Comparison of ENCODE assay signal across 9 cellular contexts in the genomic region with DNA sequence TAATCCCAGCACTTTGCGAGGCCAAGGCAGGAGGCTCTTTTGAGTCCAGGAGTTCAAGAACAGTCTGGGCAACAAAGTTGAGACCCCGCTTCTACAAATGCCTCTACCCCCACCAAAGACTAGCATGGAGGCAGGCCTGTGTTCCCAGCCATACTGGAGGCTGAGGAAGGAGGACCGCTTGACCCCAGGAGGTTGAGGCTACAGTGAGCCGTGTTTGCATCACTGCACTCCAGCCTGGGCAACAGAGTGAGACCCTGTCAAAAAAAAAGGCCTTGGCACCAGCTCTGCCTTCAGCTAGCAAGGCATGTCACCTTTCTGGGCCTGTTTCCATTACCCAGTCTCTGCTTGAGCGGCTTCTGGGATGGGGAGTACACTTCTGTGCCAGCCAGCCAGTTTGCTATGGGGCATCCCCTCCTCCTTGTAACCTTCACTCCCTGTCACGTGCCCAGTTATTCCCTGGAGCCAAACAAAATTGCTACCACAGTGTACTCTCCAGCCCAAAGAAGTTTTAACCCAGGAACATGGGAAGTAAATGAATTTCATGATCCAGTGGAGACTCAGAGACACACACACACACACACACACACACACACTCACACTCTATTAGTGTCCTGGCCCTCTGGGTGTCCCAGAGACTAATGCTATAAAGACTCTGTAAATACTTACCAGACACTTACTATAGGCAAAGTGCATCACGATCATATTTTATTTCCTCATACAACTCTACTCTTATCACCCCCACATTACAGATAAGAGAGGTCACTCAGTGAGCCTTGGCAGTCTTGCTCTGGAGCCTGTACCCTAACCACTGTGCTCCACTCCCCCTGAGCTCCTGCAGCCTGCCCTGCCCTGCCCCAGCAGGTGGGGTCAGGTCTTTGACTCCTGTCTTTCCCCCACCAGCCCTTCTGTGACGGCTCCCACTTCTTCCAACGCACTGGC. TPM values are rescaled to one million over a fixed set of nuclear protein-coding genes. Genes with fewer than 3 reads are reported as not detected.
A peak's percentile ranks its signal among the peaks of the same experiment; 100 is the strongest.
DNase-seq lines count a peak whose midpoint lies in the region; ATAC-seq and TF ChIP-seq lines count a peak whose summit lies in the region.
"Had no signal": no experiment of that assay in that cellular context is flagged by ENCODE, and none has a peak within 500 bp of the region (broad histone marks: within the 10 kb centered on the region; RNA-seq: fewer than 3 reads in every experiment).

No MANE protein-coding gene starts in this region.

- no peak for DNase-seq in activated CD4-positive, alpha-beta T cell treated with anti-CD3 and anti-CD28 coated beads for 36 hours
- no peak for DNase-seq in activated CD4-positive, alpha-beta T cell treated with anti-CD3 and anti-CD28 coated beads, Interleukin-2, amount 50 U/mL, for 4 hours
- DNase-seq in activated T-helper 2 cell treated with anti-CD3 and anti-CD28 coated beads, Interferon-gamma antibody, Interleukin-2, Interleukin-4, amounts not matched to agents 10 μg/mL and 5 μg/mL and 100 μg/mL, durations not matched to agents 14 hours and 24 hours and 36 hours (ENCODE audit: low spot score) = no peak
- DNase-seq in kidney tubule cell (ENCODE audit: low spot score) (peak; percentile 25), suprapubic skin (ENCODE audit: low spot score in 2 of 2) (no peak), amniotic stem cell (lab: John Stamatoyannopoulos, UW) (no peak), NCI-H146 (lab: John Stamatoyannopoulos, UW) (no peak), dermis blood vessel endothelial cell (no peak)
- DNase-seq: RPMI8226 had no signal

- no peak overlapping the region for H3K4me3 ChIP-seq in suprapubic skin

- no peak for TF ChIP-seq CTCF in suprapubic skin (IDR thresholded peaks at IDR 0.05)

- H3K36me3 ChIP-seq in suprapubic skin = peaks cover 28% of the 10 kb centered on the region

- no peak for TF ChIP-seq POLR2A in suprapubic skin (IDR thresholded peaks at IDR 0.05)

- peaks cover 64% of the 10 kb centered on the region for H3K4me1 Mint-ChIP-seq in activated CD4-positive, alpha-beta T cell treated with anti-CD3 and anti-CD28 coated beads for 36 hours
- H3K4me1 Mint-ChIP-seq in activated T-helper 2 cell treated with anti-CD3 and anti-CD28 coated beads, Interferon-gamma antibody, Interleukin-2, Interleukin-4, amounts not matched to agents 10 μg/mL and 5 μg/mL and 100 μg/mL, durations not matched to agents 14 hours and 24 hours and 36 hours (ENCODE audit: low read depth) = peaks cover 55% of the 10 kb centered on the region

- H3K27me3 ChIP-seq in suprapubic skin = no peaks in the 10 kb centered on the region

- peak overlapping the region; percentile 15 for H3K27ac ChIP-seq in suprapubic skin

- CTCF ChIA-PET in activated CD4-positive, alpha-beta T cell treated with anti-CD3 and anti-CD28 coated beads for 36 hours (lab: Charles Lee) = interaction anchor here (1.1 to 3.3 kb wide), 5 partner anchors 26 to 65 kb away, joined by 3 to 23 read pairs (median 10); no protein-coding TSS in a partner anchor

- peak overlapping the region; percentile 75 for H3K27ac Mint-ChIP-seq in activated CD4-positive, alpha-beta T cell treated with anti-CD3 and anti-CD28 coated beads for 36 hours
- peak overlapping the region; percentile 64 for H3K27ac Mint-ChIP-seq in activated T-helper 2 cell treated with anti-CD3 and anti-CD28 coated beads, Interferon-gamma antibody, Interleukin-2, Interleukin-4, amounts not matched to agents 10 μg/mL and 5 μg/mL and 100 μg/mL, durations not matched to agents 14 hours and 24 hours and 36 hours

- peaks cover 24% of the 10 kb centered on the region for H3K36me3 Mint-ChIP-seq in activated CD4-positive, alpha-beta T cell treated with anti-CD3 and anti-CD28 coated beads for 36 hours (ENCODE audit: low read depth)
- peaks cover 33% of the 10 kb centered on the region for H3K36me3 Mint-ChIP-seq in activated T-helper 2 cell treated with anti-CD3 and anti-CD28 coated beads, Interferon-gamma antibody, Interleukin-2, Interleukin-4, amounts not matched to agents 10 μg/mL and 5 μg/mL and 100 μg/mL, durations not matched to agents 14 hours and 24 hours and 36 hours (ENCODE audit: low read depth)

- peak overlapping the region; percentile 91 for H3K4me3 Mint-ChIP-seq in activated CD4-positive, alpha-beta T cell treated with anti-CD3 and anti-CD28 coated beads for 36 hours
- peak overlapping the region; percentile 40 for H3K4me3 Mint-ChIP-seq in activated T-helper 2 cell treated with anti-CD3 and anti-CD28 coated beads, Interferon-gamma antibody, Interleukin-2, Interleukin-4, amounts not matched to agents 10 μg/mL and 5 μg/mL and 100 μg/mL, durations not matched to agents 14 hours and 24 hours and 36 hours (ENCODE audit: low read depth)

- intact Hi-C loops in activated CD4-positive, alpha-beta T cell treated with anti-CD3 and anti-CD28 coated beads for 36 hours (cut with DNase I, micrococcal nuclease) = loop anchor here (10.0 kb wide), 2 partner anchors 128 to 308 kb away; a partner anchor contains a TSS
- intact Hi-C loops in activated T-helper 2 cell treated with anti-CD3 and anti-CD28 coated beads, Interferon-gamma antibody, Interleukin-2, Interleukin-4, amounts not matched to agents 10 μg/mL and 5 μg/mL and 100 μg/mL, durations not matched to agents 14 hours and 24 hours and 36 hours (cut with micrococcal nuclease) = no loop called here

- POLR2A ChIA-PET in activated CD4-positive, alpha-beta T cell treated with anti-CD3 and anti-CD28 coated beads for 36 hours (lab: Charles Lee) = no interaction called here

- no peaks in the 10 kb centered on the region for H3K9me3 ChIP-seq in suprapubic skin

- no peak for ATAC-seq in activated CD4-positive, alpha-beta T cell treated with anti-CD3 and anti-CD28 coated beads for 36 hours

- no peak for TF ChIP-seq EP300 in suprapubic skin (IDR thresholded peaks at IDR 0.05)

- no peaks in the 10 kb centered on the region for H3K9me3 Mint-ChIP-seq in activated CD4-positive, alpha-beta T cell treated with anti-CD3 and anti-CD28 coated beads for 36 hours (ENCODE audit: low read depth)
- H3K9me3 Mint-ChIP-seq in activated T-helper 2 cell treated with anti-CD3 and anti-CD28 coated beads, Interferon-gamma antibody, Interleukin-2, Interleukin-4, amounts not matched to agents 10 μg/mL and 5 μg/mL and 100 μg/mL, durations not matched to agents 14 hours and 24 hours and 36 hours = no peaks in the 10 kb centered on the region

- peaks cover 63% of the 10 kb centered on the region for H3K4me1 ChIP-seq in suprapubic skin

- H3K27me3 Mint-ChIP-seq in activated CD4-positive, alpha-beta T cell treated with anti-CD3 and anti-CD28 coated beads for 36 hours = no peaks in the 10 kb centered on the region
- no peaks in the 10 kb centered on the region for H3K27me3 Mint-ChIP-seq in activated T-helper 2 cell treated with anti-CD3 and anti-CD28 coated beads, Interferon-gamma antibody, Interleukin-2, Interleukin-4, amounts not matched to agents 10 μg/mL and 5 μg/mL and 100 μg/mL, durations not matched to agents 14 hours and 24 hours and 36 hours (ENCODE audit: low read depth)

- 69% methylated on average over 7 of the region's 9 CpGs for WGBS in suprapubic skin

RNA-seq across cellular contexts. Expression of a gene that starts 2.5 kb away (rescaled TPM):
- 10 to 100 TPM; 49.4 to 58.6 TPM for total RNA-seq in activated CD4-positive, alpha-beta T cell treated with anti-CD3 and anti-CD28 coated beads for 36 hours
- 32.2 and 37.0 TPM in 2 replicates for total RNA-seq in activated T-helper 2 cell treated with anti-CD3 and anti-CD28 coated beads, Interferon-gamma antibody, Interleukin-2, Interleukin-4, amounts not matched to agents 10 μg/mL and 5 μg/mL and 100 μg/mL, durations not matched to agents 14 hours and 24 hours and 36 hours
- total RNA-seq in suprapubic skin (10 to 100 TPM in 2 of 4 donors, 1 to 10 TPM in 2; 6.8 to 12.7 (median 10.1) TPM), dermis blood vessel endothelial cell (1.7 and 3.4 TPM in 2 replicates)

RNA-seq across cellular contexts. Expression of a gene that starts 15.5 kb away (rescaled TPM):
- 1 to 10 TPM; 1.6 to 1.7 TPM for total RNA-seq in activated CD4-positive, alpha-beta T cell treated with anti-CD3 and anti-CD28 coated beads for 36 hours
- total RNA-seq in activated T-helper 2 cell treated with anti-CD3 and anti-CD28 coated beads, Interferon-gamma antibody, Interleukin-2, Interleukin-4, amounts not matched to agents 10 μg/mL and 5 μg/mL and 100 μg/mL, durations not matched to agents 14 hours and 24 hours and 36 hours = 5.8 and 7.4 TPM in 2 replicates
- 10 to 100 TPM in 1 of 4 donors, 1 to 10 TPM in 3; 5.3 to 15.2 (median 7.0) TPM for total RNA-seq in suprapubic skin
- 2.4 and 7.8 TPM in 2 replicates for total RNA-seq in dermis blood vessel endothelial cell

RNA-seq across cellular contexts. Expression of a gene that starts 19.9 kb away (rescaled TPM):
- total RNA-seq in activated CD4-positive, alpha-beta T cell treated with anti-CD3 and anti-CD28 coated beads for 36 hours = 100 to 1,000 TPM; 337 to 396 TPM
- total RNA-seq in activated T-helper 2 cell treated with anti-CD3 and anti-CD28 coated beads, Interferon-gamma antibody, Interleukin-2, Interleukin-4, amounts not matched to agents 10 μg/mL and 5 μg/mL and 100 μg/mL, durations not matched to agents 14 hours and 24 hours and 36 hours = 337 and 342 TPM in 2 replicates
- total RNA-seq in suprapubic skin (100 to 1,000 TPM; 106 to 186 (median 162) TPM), dermis blood vessel endothelial cell (188 and 348 TPM in 2 replicates)

RNA-seq across cellular contexts. Expression of a gene that starts 27.6 kb away (rescaled TPM):
- total RNA-seq in activated CD4-positive, alpha-beta T cell treated with anti-CD3 and anti-CD28 coated beads for 36 hours = 100 to 1,000 TPM; 168 to 174 TPM
- 211 and 213 TPM in 2 replicates for total RNA-seq in activated T-helper 2 cell treated with anti-CD3 and anti-CD28 coated beads, Interferon-gamma antibody, Interleukin-2, Interleukin-4, amounts not matched to agents 10 μg/mL and 5 μg/mL and 100 μg/mL, durations not matched to agents 14 hours and 24 hours and 36 hours
- total RNA-seq in suprapubic skin (100 to 1,000 TPM in 1 of 4 donors, 10 to 100 TPM in 3; 62.7 to 136 (median 79.0) TPM), dermis blood vessel endothelial cell (23.9 and 25.9 TPM in 2 replicates)

RNA-seq across cellular contexts. Expression of a gene that starts 57.9 kb away (rescaled TPM):
- 10 to 100 TPM; 31.8 to 37.3 TPM for total RNA-seq in activated CD4-positive, alpha-beta T cell treated with anti-CD3 and anti-CD28 coated beads for 36 hours
- 34.9 TPM in 2 replicates for total RNA-seq in activated T-helper 2 cell treated with anti-CD3 and anti-CD28 coated beads, Interferon-gamma antibody, Interleukin-2, Interleukin-4, amounts not matched to agents 10 μg/mL and 5 μg/mL and 100 μg/mL, durations not matched to agents 14 hours and 24 hours and 36 hours
- 1 to 10 TPM in 3 of 4 donors, under 1 TPM in 1; 0.80 to 6.1 (median 3.2) TPM for total RNA-seq in suprapubic skin
- 0.65 and 1.2 TPM in 2 replicates for total RNA-seq in dermis blood vessel endothelial cell
